8 cellular contexts compared by ENCODE assay signal in the genomic region with DNA sequence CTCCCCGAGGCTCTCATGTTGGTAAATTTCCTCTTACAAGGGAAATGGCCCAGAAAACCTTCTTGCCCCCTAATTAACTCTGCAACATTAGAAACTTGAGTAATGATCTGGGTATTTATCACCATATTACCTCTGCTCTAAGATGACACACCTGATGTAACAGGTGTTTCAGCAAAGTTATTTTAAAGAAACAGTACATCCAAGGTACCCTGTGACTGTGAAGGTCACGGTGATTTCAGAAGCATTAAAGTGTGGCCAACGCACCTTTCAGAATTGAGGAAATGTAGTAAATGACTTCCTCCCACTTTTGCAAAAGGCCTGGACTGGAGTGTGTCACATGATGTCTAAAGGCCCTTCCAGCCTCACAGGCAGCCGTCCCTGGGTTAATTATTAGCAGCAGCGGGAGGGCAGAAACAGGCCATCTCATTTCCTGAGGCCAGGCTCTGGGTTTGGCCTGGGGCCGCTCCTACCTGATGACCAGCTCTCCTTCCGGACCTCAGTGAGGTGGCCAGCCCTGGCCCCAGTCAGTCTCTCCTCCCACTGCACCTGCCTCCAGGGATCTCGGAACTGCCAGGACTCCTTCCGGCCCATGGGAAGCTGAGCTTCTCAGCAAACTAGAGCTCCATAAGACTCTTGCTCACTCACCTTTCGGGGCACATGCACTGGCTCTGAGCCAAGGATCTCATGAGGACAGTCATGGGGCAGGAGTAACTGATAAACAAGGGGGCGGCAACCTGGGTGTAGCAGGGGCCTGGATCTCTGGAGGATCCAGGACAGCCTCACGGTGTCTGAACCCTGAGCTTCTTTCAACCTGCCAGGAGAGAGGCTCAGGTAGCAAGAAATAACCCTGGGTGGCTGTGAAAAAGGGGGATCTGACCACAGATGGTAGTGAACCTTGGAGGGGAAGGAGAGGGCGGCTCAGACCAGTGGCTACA. TPM values are rescaled to one million over a fixed set of nuclear protein-coding genes. Genes with fewer than 3 reads are reported as not detected.
DNase-seq lines count a peak whose midpoint lies in the region; ATAC-seq and TF ChIP-seq lines count a peak whose summit lies in the region.

No MANE protein-coding gene starts in this region.

- no peak for TF ChIP-seq POLR2A in heart left ventricle (IDR thresholded peaks at IDR 0.05)

- H3K27me3 ChIP-seq in heart left ventricle, result peaks cover 0 to 2% (median 0%) of the 10 kb centered on the region in 9 donors
- no peaks in the 10 kb centered on the region for H3K27me3 ChIP-seq in aorta (ENCODE audit: control insufficient read depth in 1 of 2, insufficient read depth in 2 of 2, low read length in 1 of 2)

- no peaks in the 10 kb centered on the region for H3K9me3 ChIP-seq in heart left ventricle
- no peaks in the 10 kb centered on the region for H3K9me3 ChIP-seq in aorta (ENCODE audit: control insufficient read depth, low read length)

- H3K27ac ChIP-seq in heart left ventricle, result peak overlapping the region in 5 of 12 donors; percentile 20 to 87 (median 41)
- H3K27ac ChIP-seq in aorta (ENCODE audit: low read depth in 1 of 2, low read length in 2 of 2), result peak overlapping the region in 1 of 2 donors; percentile 69

- WGBS in heart left ventricle, 4 donors, result 55 to 67% (median 57%) methylated on average over 12 to 13 of the region's 13 CpGs
- WGBS in aorta, 2 donors, result 52 to 65% methylated on average over 13 of the region's 13 CpGs

- peak; percentile 70 for ATAC-seq in GM21723 (IDR thresholded peaks at IDR 0.05; ENCODE audit: unreplicated experiment)
- ATAC-seq in heart left ventricle, result peak in 3 of 4 donors; percentile 25 to 31 (median 28)
- ATAC-seq in aorta (ENCODE audit: low FRiP score), result peak; percentile 15
- no peak for ATAC-seq in SK-N-SH treated with all-trans-retinoic acid at 6 μM for 48 hours
- no peak for ATAC-seq in sciatic nerve

- H3K36me3 ChIP-seq in heart left ventricle, result no peaks in the 10 kb centered on the region
- no peaks in the 10 kb centered on the region for H3K36me3 ChIP-seq in aorta (ENCODE audit: control insufficient read depth in 1 of 2, insufficient read depth in 2 of 2, low read length in 1 of 2)

- no peak for TF ChIP-seq CTCF in heart left ventricle (IDR thresholded peaks at IDR 0.05)

- H3K4me1 ChIP-seq in heart left ventricle, result peaks cover 0 to 40% (median 13%) of the 10 kb centered on the region in 12 donors
- H3K4me1 ChIP-seq in aorta (ENCODE audit: control insufficient read depth in 1 of 2, insufficient read depth in 2 of 2, low read length in 2 of 2), result peaks cover 5 to 14% of the 10 kb centered on the region in 2 donors

- DNase-seq in DMS153 treated with DMSO at 0.1 percent for 48 hours (lab: John Stamatoyannopoulos, UW; ENCODE audit: unreplicated experiment) (peak; percentile 23), NCI-H2029 (lab: John Stamatoyannopoulos, UW) (peak; percentile 61), heart left ventricle (no peak), aorta (no peak), NCI-H1694 treated with DMSO at 0.1 percent for 48 hours (lab: John Stamatoyannopoulos, UW) (no peak), sciatic nerve (ENCODE audit: low spot score) (no peak)

- intact Hi-C loops in heart left ventricle (cut with DNase I) (loop anchor here in 1 of 10 donors (10.0 kb wide), 1 partner anchor 233 kb away; no protein-coding TSS in a partner anchor), aorta (cut with DNase I) (no loop called here), sciatic nerve (cut with DNase I) (no loop called here)

- H3K4me3 ChIP-seq in heart left ventricle, result no peak overlapping the region
- H3K4me3 ChIP-seq in aorta (ENCODE audit: low read length in 2 of 2), result no peak overlapping the region

TF ChIP-seq in SK-N-SH treated with all-trans-retinoic acid at 6 μM for 48 hours, 23 proteins besides CTCF, POLR2A, EP300 and RAD21:
- TF ChIP-seq TCF4 (CRISPR knock-in tag; IDR thresholded peaks at IDR 0.05; ENCODE audit: borderline replicate concordance), result no peak
- TF ChIP-seq CSDC2 (CRISPR knock-in tag; IDR thresholded peaks at IDR 0.05), result no peak
- TF ChIP-seq ZNF565 (CRISPR knock-in tag; conservative IDR thresholded peaks at IDR 0.05; ENCODE audit: low read depth), result no peak
- no peak for TF ChIP-seq ISL1 (CRISPR knock-in tag; IDR thresholded peaks at IDR 0.05)
- no peak for TF ChIP-seq SNAI2 (CRISPR knock-in tag; IDR thresholded peaks at IDR 0.05)
- TF ChIP-seq ZNF70 (CRISPR knock-in tag; IDR thresholded peaks at IDR 0.05), result no peak
- TF ChIP-seq, protein P1, sequence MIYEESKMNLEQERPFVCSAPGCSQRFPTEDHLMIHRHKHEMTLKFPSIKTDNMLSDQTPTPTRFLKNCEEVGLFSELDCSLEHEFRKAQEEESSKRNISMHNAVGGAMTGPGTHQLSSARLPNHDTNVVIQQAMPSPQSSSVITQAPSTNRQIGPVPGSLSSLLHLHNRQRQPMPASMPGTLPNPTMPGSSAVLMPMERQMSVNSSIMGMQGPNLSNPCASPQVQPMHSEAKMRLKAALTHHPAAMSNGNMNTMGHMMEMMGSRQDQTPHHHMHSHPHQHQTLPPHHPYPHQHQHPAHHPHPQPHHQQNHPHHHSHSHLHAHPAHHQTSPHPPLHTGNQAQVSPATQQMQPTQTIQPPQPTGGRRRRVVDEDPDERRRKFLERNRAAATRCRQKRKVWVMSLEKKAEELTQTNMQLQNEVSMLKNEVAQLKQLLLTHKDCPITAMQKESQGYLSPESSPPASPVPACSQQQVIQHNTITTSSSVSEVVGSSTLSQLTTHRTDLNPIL (CRISPR knock-in tag; IDR thresholded peaks at IDR 0.05; ENCODE audit: low read depth), result no peak
- no peak for TF ChIP-seq CSRNP3 (CRISPR knock-in tag; IDR thresholded peaks at IDR 0.05)
- no peak for TF ChIP-seq ZFP3 (CRISPR knock-in tag; IDR thresholded peaks at IDR 0.05)
- no peak for TF ChIP-seq ZFP30 (CRISPR knock-in tag; IDR thresholded peaks at IDR 0.05)
- TF ChIP-seq TOX (CRISPR knock-in tag; IDR thresholded peaks at IDR 0.05; ENCODE audit: borderline replicate concordance), result no peak
- TF ChIP-seq ARNTL (CRISPR knock-in tag; IDR thresholded peaks at IDR 0.05; ENCODE audit: borderline replicate concordance, low read depth), result no peak
- no peak for TF ChIP-seq PATZ1 (CRISPR knock-in tag; IDR thresholded peaks at IDR 0.05; ENCODE audit: borderline replicate concordance)

RNA-seq across cellular contexts. Expression of gene PTPN3, which starts 20.6 kb away (rescaled TPM):
- 10 to 100 TPM; 22.1 to 77.0 (median 52.3) TPM for total RNA-seq in heart left ventricle
- 10 to 100 TPM in 1 of 2 donors, 1 to 10 TPM in 1; 6.9 to 14.6 TPM for polyA plus RNA-seq in heart left ventricle
- 10 to 100 TPM in 1 of 2 donors, 1 to 10 TPM in 1; 7.8 to 22.9 TPM for total RNA-seq in aorta
- polyA plus RNA-seq in aorta, result 10 to 100 TPM in 1 of 2 donors, 1 to 10 TPM in 1; 4.3 to 11.1 TPM
- total RNA-seq in sciatic nerve, result 1.0 TPM

Comparison
In these comparisons a context has a peak if more than half of its experiments do, and no peak if none do; other contexts are left out.
1. DNase-seq: peak in DMS153 treated with DMSO at 0.1 percent for 48 hours (single experiment) and NCI-H2029 (single experiment); none in heart left ventricle (0 of 5), aorta (0 of 2), NCI-H1694 treated with DMSO at 0.1 percent for 48 hours (single experiment) and sciatic nerve (single experiment).
2. ATAC-seq: peak in GM21723 (single experiment), heart left ventricle (3 of 4) and aorta (single experiment); none in SK-N-SH treated with all-trans-retinoic acid at 6 μM for 48 hours (single experiment) and sciatic nerve (single experiment).